ENCODE assay signal across 11 cellular contexts in the genomic region with DNA sequence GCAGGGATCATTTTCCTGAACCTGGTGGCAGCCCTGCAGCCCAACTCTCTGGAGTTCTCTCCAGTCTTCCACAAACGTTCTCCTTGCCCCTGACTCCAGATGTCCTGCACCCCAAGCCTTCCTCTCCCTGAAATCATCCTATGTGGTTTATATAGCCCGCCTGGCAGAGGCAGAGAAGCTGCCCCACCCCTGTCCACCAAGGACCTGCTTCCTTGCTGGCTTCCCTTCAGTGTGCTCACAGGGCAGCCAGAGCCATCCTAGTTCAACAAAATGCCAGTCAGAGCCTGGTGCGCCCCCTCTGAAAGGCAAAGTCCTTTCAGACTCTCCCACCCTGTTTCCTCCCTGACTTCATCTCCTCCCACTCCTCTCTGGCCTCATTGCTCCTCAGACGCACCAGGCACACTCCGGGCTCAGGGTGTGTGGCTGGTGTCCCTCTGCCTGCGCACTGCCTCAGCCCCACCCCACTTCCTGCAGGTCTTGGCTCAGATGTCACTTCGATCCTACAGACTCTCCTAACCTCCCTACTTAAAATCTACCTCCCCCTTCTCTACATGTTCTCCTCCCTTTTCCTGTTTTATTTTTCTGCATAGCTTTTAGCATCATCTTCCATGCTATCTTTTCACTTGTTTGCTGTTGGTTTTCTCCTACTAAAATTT. TPM values are rescaled to one million over a fixed set of nuclear protein-coding genes. Genes with fewer than 3 reads are reported as not detected.
DNase-seq lines count a peak whose midpoint lies in the region; ATAC-seq and TF ChIP-seq lines count a peak whose summit lies in the region.
"Had no signal": no experiment of that assay in that cellular context is flagged by ENCODE, and none has a peak within 500 bp of the region (broad histone marks: within the 10 kb centered on the region; RNA-seq: fewer than 3 reads in every experiment).

No MANE protein-coding gene starts in this region.

- intact Hi-C loops in right cardiac atrium (cut with DNase I) = no loop called here

- no peaks in the 10 kb centered on the region for H3K36me3 ChIP-seq in thoracic aorta

- H3K4me1 Mint-ChIP-seq in WTC11 = peaks cover 73% of the 10 kb centered on the region

- peak; percentile 58 for DNase-seq in activated CD8-positive, alpha-beta memory T cell treated with anti-CD3 and anti-CD28 coated beads, Interleukin-2, amount 50 U/mL, for 48 hours
- no peak for DNase-seq in activated CD8-positive, alpha-beta memory T cell treated with anti-CD3 and anti-CD28 coated beads for 24 hours
- DNase-seq in WTC11 (ENCODE audit: low spot score) = peak; percentile 48
- DNase-seq in right cardiac atrium = peak in 2 of 3 donors; percentile 12 to 73
- no peak for DNase-seq in thoracic aorta (ENCODE audit: low spot score)
- DNase-seq in kidney tubule cell (ENCODE audit: low spot score) = no peak
- DNase-seq: activated B cell treated with CpG ODN at 0.5 μM for 24 hours, NCI-H226 had no signal

- H3K4me1 ChIP-seq in right cardiac atrium (ENCODE audit: control insufficient read depth, insufficient read depth, low read length) (peaks cover 15% of the 10 kb centered on the region), thoracic aorta (ENCODE audit: control insufficient read depth in 1 of 2, low read depth in 2 of 2) (peaks cover 54 to 100% of the 10 kb centered on the region in 2 donors)

- H3K36me3 Mint-ChIP-seq in WTC11 = no peaks in the 10 kb centered on the region

- CTCF ChIA-PET in WTC11 (lab: Charles Lee) = interaction anchor here (1.1 to 15.1 kb wide), 13 partner anchors 11 to 203 kb away, joined by 3 to 308 read pairs (median 10); partner anchors contain the start of gene RASL12

- H3K27me3 ChIP-seq in right cardiac atrium (ENCODE audit: control insufficient read depth, insufficient read depth) (no peaks in the 10 kb centered on the region), thoracic aorta (replicated peaks; ENCODE audit: insufficient read depth) (no peaks in the 10 kb centered on the region)

- H3K4me3 Mint-ChIP-seq in WTC11 = peak overlapping the region; percentile 52
- H3K4me3 Mint-ChIP-seq: activated B cell treated with CpG ODN at 0.5 μM for 24 hours had no signal

- H3K9me3 Mint-ChIP-seq in WTC11 = no peaks in the 10 kb centered on the region
- H3K9me3 Mint-ChIP-seq: activated B cell treated with CpG ODN at 0.5 μM for 24 hours had no signal

- ATAC-seq in WTC11 (peak; percentile 48), right cardiac atrium (peak in 1 of 2 donors; percentile 63), thoracic aorta (ENCODE audit: insufficient number of reproducible peaks, low FRiP score, low read depth) (no peak), GM18907 (IDR thresholded peaks at IDR 0.05; ENCODE audit: unreplicated experiment) (no peak), GM19328 (IDR thresholded peaks at IDR 0.05; ENCODE audit: unreplicated experiment) (no peak)

- POLR2A ChIA-PET in WTC11 (lab: Charles Lee) = interaction anchor here (2.1 to 3.3 kb wide), 2 partner anchors 15 to 19 kb away, joined by 11 to 12 read pairs; partner anchors contain the start of gene RASL12

- H3K9me3 ChIP-seq in right cardiac atrium (ENCODE audit: control insufficient read depth, low read length) (no peaks in the 10 kb centered on the region), thoracic aorta (no peaks in the 10 kb centered on the region)

- peak overlapping the region; percentile 83 for H3K27ac Mint-ChIP-seq in WTC11
- H3K27ac Mint-ChIP-seq: activated B cell treated with CpG ODN at 0.5 μM for 24 hours had no signal

- H3K27ac ChIP-seq in right cardiac atrium (ENCODE audit: low read length) = peak overlapping the region; percentile 60
- peak overlapping the region; percentile 96 to 99 for H3K27ac ChIP-seq in thoracic aorta

- TF ChIP-seq CTCF in WTC11 (IDR thresholded peaks at IDR 0.05) = no peak
- no peak for TF ChIP-seq CTCF in thoracic aorta (IDR thresholded peaks at IDR 0.05)

- peaks cover 22% of the 10 kb centered on the region for H3K27me3 Mint-ChIP-seq in WTC11 (ENCODE audit: low read depth)

- no peak overlapping the region for H3K4me3 ChIP-seq in right cardiac atrium (ENCODE audit: low read length)
- no peak overlapping the region for H3K4me3 ChIP-seq in thoracic aorta

- WGBS in right cardiac atrium = 16% methylated on average over 7 of the region's 7 CpGs

TF ChIP-seq in WTC11, 78 proteins besides CTCF, POLR2A, EP300 and RAD21 (continues in another document):
- no peak for TF ChIP-seq JUN (CRISPR knock-in tag; IDR thresholded peaks at IDR 0.05)
- TF ChIP-seq ZNF512 (CRISPR knock-in tag; IDR thresholded peaks at IDR 0.05; ENCODE audit: borderline replicate concordance) = no peak
- no peak for TF ChIP-seq ESRRA (CRISPR knock-in tag; IDR thresholded peaks at IDR 0.05; ENCODE audit: borderline replicate concordance)
- TF ChIP-seq ATF2 (CRISPR knock-in tag; IDR thresholded peaks at IDR 0.05; ENCODE audit: borderline replicate concordance, low read depth) = no peak
- TF ChIP-seq TP53 (CRISPR knock-in tag; IDR thresholded peaks at IDR 0.05) = no peak
- no peak for TF ChIP-seq ZNF532 (CRISPR knock-in tag; IDR thresholded peaks at IDR 0.05; ENCODE audit: borderline replicate concordance)
- TF ChIP-seq SP1 (CRISPR knock-in tag; conservative IDR thresholded peaks at IDR 0.05) = no peak

RNA-seq across cellular contexts. Expression of gene KBTBD13, which starts 5.9 kb away (rescaled TPM):
- 0.05 TPM in 1 of 3 replicates, not detected in the others for total RNA-seq in WTC11 (2021)
- 1 to 10 TPM; 2.8 to 8.9 (median 5.3) TPM for total RNA-seq in right cardiac atrium
- polyA plus RNA-seq in right cardiac atrium = 6.9 TPM
- total RNA-seq in thoracic aorta = 1 to 10 TPM in 1 of 2 donors, under 1 TPM in 1; 0.63 to 3.1 TPM
- total RNA-seq: activated B cell treated with CpG ODN at 0.5 μM for 24 hours had no signal

RNA-seq across cellular contexts. Expression of gene RASL12, which starts 14.6 kb away (rescaled TPM):
- 5.6 to 6.8 TPM (median 6.5 TPM) in 3 replicates for total RNA-seq in WTC11 (2021)
- 10 to 100 TPM; 63.2 to 88.0 (median 70.0) TPM for total RNA-seq in right cardiac atrium
- polyA plus RNA-seq in right cardiac atrium = 68.8 TPM
- 100 to 1,000 TPM; 211 to 324 TPM for total RNA-seq in thoracic aorta
- total RNA-seq: activated B cell treated with CpG ODN at 0.5 μM for 24 hours, mononuclear cell had no signal

RNA-seq across cellular contexts. Expression of gene UBAP1L, which starts 32.6 kb away (rescaled TPM):
- total RNA-seq in WTC11 (2021) (2.0 to 2.9 TPM (median 2.2 TPM) in 3 replicates), right cardiac atrium (1 to 10 TPM; 1.7 to 2.5 (median 1.8) TPM), thoracic aorta (10 to 100 TPM in 1 of 2 donors, 1 to 10 TPM in 1; 3.7 to 11.0 TPM)
- 1.4 TPM for polyA plus RNA-seq in right cardiac atrium

RNA-seq across cellular contexts. Expression of gene SLC51B, which starts 37.2 kb away (rescaled TPM):
- not detected in 3 replicates for total RNA-seq in WTC11 (2021)
- total RNA-seq in right cardiac atrium = not detected
- polyA plus RNA-seq in right cardiac atrium = not detected
- not detected for total RNA-seq in thoracic aorta
- total RNA-seq: activated B cell treated with CpG ODN at 0.5 μM for 24 hours had no signal

RNA-seq across cellular contexts. Expression of gene PDCD7, which starts 51.2 kb away (rescaled TPM):
- total RNA-seq in WTC11 (2021) (23.5 to 25.4 TPM (median 25.4 TPM) in 3 replicates), right cardiac atrium (10 to 100 TPM; 13.3 to 20.9 (median 16.6) TPM), thoracic aorta (10 to 100 TPM; 18.5 to 26.7 TPM)
- polyA plus RNA-seq in right cardiac atrium = 13.0 TPM

Comparison
In these comparisons a context has a peak if more than half of its experiments do, and no peak if none do; other contexts are left out.
1. DNase-seq: peak in activated CD8-positive, alpha-beta memory T cell treated with anti-CD3 and anti-CD28 coated beads, Interleukin-2, amount 50 U/mL, for 48 hours (single experiment), WTC11 (single experiment) and right cardiac atrium (2 of 3); none in activated CD8-positive, alpha-beta memory T cell treated with anti-CD3 and anti-CD28 coated beads for 24 hours (single experiment), thoracic aorta (single experiment) and kidney tubule cell (single experiment).